Comparison of ENCODE assay signal across 9 cellular contexts in the genomic region with DNA sequence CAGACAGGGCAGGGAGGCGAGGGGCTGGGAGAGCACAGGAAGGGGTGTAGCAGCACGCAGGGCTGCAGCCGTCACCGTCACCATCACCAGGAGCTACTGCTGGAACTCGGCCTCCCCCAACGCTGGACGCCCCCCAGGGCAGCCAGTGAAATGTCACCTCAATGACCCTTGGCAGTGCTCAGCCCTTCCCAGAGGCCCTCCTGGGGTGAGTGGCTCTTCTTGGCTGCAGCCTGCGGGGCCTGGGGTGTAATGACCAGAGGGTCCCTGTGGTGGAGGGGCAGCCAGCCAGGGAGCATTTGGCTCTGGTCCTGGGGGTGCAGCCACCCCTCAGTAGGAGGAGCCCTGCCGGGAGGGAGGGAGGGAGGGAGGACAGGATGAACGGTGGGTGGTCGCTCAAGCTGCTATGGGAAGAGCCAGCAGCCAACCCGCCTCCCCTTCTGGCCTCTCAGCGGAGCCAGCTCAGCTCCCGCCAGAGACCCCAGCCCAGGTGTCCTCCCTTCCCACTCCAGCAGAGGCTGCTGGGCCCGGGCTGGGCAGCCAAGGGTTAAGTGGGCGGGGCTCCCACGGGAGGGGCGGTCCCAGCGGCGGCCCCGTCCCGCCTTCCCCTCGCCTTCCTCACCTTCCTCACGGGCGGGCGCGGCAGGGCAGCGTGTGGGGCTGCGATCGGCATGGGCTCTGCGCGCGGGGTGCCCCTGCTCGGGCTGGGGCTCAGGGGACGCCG. TPM values are rescaled to one million over a fixed set of nuclear protein-coding genes. Genes with fewer than 3 reads are reported as not detected.
DNase-seq lines count a peak whose midpoint lies in the region; ATAC-seq, FAIRE-seq and TF ChIP-seq lines count a peak whose summit lies in the region.
"Had no signal": no experiment of that assay in that cellular context is flagged by ENCODE, and none has a peak within 500 bp of the region (broad histone marks: within the 10 kb centered on the region; RNA-seq: fewer than 3 reads in every experiment).

No MANE protein-coding gene starts in this region.

- POLR2A ChIA-PET in RWPE1 (lab: Yijun Ruan, JAX; ENCODE audit: low non-redundant PET): interaction anchor here (0.6 kb wide), 1 partner anchor 10 kb away, joined by 3 read pairs; no protein-coding TSS in a partner anchor
- POLR2A ChIA-PET in GM12878 (lab: Charles Lee): no interaction called here

- H3K36me3 Mint-ChIP-seq in GM23338 (ENCODE audit: low read depth): no peaks in the 10 kb centered on the region

- TF ChIP-seq POLR2A in GM12878 (IDR thresholded peaks at IDR 0.05; ENCODE audit: low read depth, low read length) (no peak), prostate gland (IDR thresholded peaks at IDR 0.05) (no peak)

- H3K9me3 ChIP-seq in GM12878 (replicated peaks; ENCODE audit: control insufficient read depth, insufficient read depth, low read length): no peaks in the 10 kb centered on the region
- no peaks in the 10 kb centered on the region for H3K9me3 ChIP-seq in prostate gland

- no peak overlapping the region for H3K27ac Mint-ChIP-seq in GM23338

- no peak for FAIRE-seq in GM12878 (lab: Jason Lieb, UNC)

- 28% methylated on average over 29 of the region's 36 CpGs for WGBS in GM12878 (ENCODE audit: insufficient coverage, insufficient replicate concordance, low lambda C conversion rate, missing lambda C conversion rate)
- 38% methylated on average over 6 of the region's 36 CpGs for WGBS in prostate gland

- no peak for TF ChIP-seq RAD21 in GM12878 (IDR thresholded peaks at IDR 0.05; ENCODE audit: insufficient read depth, low read depth, low read length)

- intact Hi-C loops in GM12878 (cut with micrococcal nuclease; ENCODE audit: unreplicated experiment) (no loop called here), prostate gland (cut with DNase I) (no loop called here)

- H3F3A ChIP-seq in GM23338 (replicated peaks; ENCODE audit: low read depth): no peaks in the 10 kb centered on the region

- H4K20me1 ChIP-seq in GM23338 (replicated peaks; ENCODE audit: insufficient read depth) (no peaks in the 10 kb centered on the region), GM12878 (ENCODE audit: control insufficient read depth, insufficient read depth) (no peaks in the 10 kb centered on the region)

- H3K79me2 ChIP-seq in GM23338 (replicated peaks; ENCODE audit: insufficient read depth): no peaks in the 10 kb centered on the region
- no peaks in the 10 kb centered on the region for H3K79me2 ChIP-seq in GM12878 (ENCODE audit: control insufficient read depth, insufficient read depth, low read length)
- H3K79me2 ChIP-seq: hepatocyte had no signal

- H3K27ac ChIP-seq in GM23338 (ENCODE audit: low read depth) (no peak overlapping the region), RWPE1 (peak overlapping the region; percentile 74), GM12878 (ENCODE audit: control insufficient read depth, insufficient read depth) (no peak overlapping the region), prostate gland (no peak overlapping the region)
- H3K27ac ChIP-seq: hepatocyte had no signal

- ATAC-seq in GM23338 (peak; percentile 76), GM12878 (peak; percentile 55), HG02759 (IDR thresholded peaks at IDR 0.05; ENCODE audit: unreplicated experiment) (no peak)

- peak; percentile 75 for DNase-seq in GM23338 (ENCODE audit: low spot score)
- peak; percentile 56 for DNase-seq in RWPE1 (ENCODE audit: low spot score)
- no peak for DNase-seq in GM12878 (ENCODE audit: low read depth, low spot score)
- DNase-seq in stimulated activated CD4-positive, alpha-beta T cell treated with anti-CD3 and anti-CD28 coated beads, Interleukin-12 subunit alpha, Interleukin-12 subunit beta, amount 100 ng/mL, for 4 hours: peak; percentile 36
- DNase-seq in EL: no peak
- no peak for DNase-seq in SW480 (ENCODE audit: low spot score)
- DNase-seq in prostate gland (ENCODE audit: low spot score): no peak

- no TSS peak for BruUV-seq in GM12878 (replicated peaks; lab: Mats Ljungman, UMichigan)

- no peak overlapping the region for H3K9ac ChIP-seq in GM12878 (ENCODE audit: control insufficient read depth, insufficient read depth, low read length)

- H3K9me2 ChIP-seq in GM23338 (ENCODE audit: insufficient read depth): no peaks in the 10 kb centered on the region

- TF ChIP-seq CTCF in GM23338 (conservative IDR thresholded peaks at IDR 0.05; ENCODE audit: low read depth in 2 of 2): no peak
- TF ChIP-seq CTCF in RWPE1 (conservative IDR thresholded peaks at IDR 0.05; ENCODE audit: low read depth): no peak
- TF ChIP-seq CTCF in GM12878 (IDR thresholded peaks at IDR 0.05 in 2 of 3, conservative IDR thresholded peaks at IDR 0.05 in 1 of 3; ENCODE audit: control insufficient read depth in 2 of 3, extremely low read depth in 1 of 3, insufficient read depth in 1 of 3, low read depth in 3 of 3, low read length in 3 of 3): no peak
- no peak for TF ChIP-seq CTCF in prostate gland (IDR thresholded peaks at IDR 0.05)

- H3K36me3 ChIP-seq in GM23338 (ENCODE audit: insufficient read depth) (no peaks in the 10 kb centered on the region), GM12878 (ENCODE audit: control insufficient read depth in 2 of 2, insufficient read depth in 2 of 2, low read length in 1 of 2) (no peaks in the 10 kb centered on the region), prostate gland (no peaks in the 10 kb centered on the region)

- TF ChIP-seq EP300 in GM12878 (IDR thresholded peaks at IDR 0.05; ENCODE audit: borderline replicate concordance in 1 of 2, control insufficient read depth in 1 of 2, low read depth in 2 of 2, low read length in 2 of 2): no peak

- CTCF ChIA-PET in RWPE1 (lab: Yijun Ruan, JAX) (interaction anchor here (0.5 to 1.0 kb wide), 2 partner anchors 36 to 52 kb away, joined by 4 to 5 read pairs; no protein-coding TSS in a partner anchor), GM12878 (lab: Yijun Ruan, JAX) (no interaction called here)

- peaks cover 8% of the 10 kb centered on the region for H3K27me3 Mint-ChIP-seq in GM23338 (ENCODE audit: insufficient read depth, low read depth, poor library complexity)

- SMC1A ChIA-PET in GM12878 (lab: Charles Lee; ENCODE audit: uncharacterized antibody, unreplicated experiment): no interaction called here

- H3K4me3 ChIP-seq in GM23338 (peak overlapping the region; percentile 45; the same call in 1 of the 2 replicates), GM12878 (no peak overlapping the region), prostate gland (no peak overlapping the region)
- H3K4me3 ChIP-seq: hepatocyte had no signal

- H3K27me3 ChIP-seq in GM23338 (ENCODE audit: insufficient read depth) (no peaks in the 10 kb centered on the region), GM12878 (replicated peaks in 1 of 2; ENCODE audit: control insufficient read depth in 2 of 2, insufficient read depth in 2 of 2, low read length in 1 of 2) (no peaks in the 10 kb centered on the region), prostate gland (replicated peaks; ENCODE audit: insufficient read depth) (no peaks in the 10 kb centered on the region)

- H3K4me3 Mint-ChIP-seq in GM23338: no peak overlapping the region

- RAD21 ChIA-PET in GM12878 (lab: Charles Lee; ENCODE audit: unreplicated experiment): no interaction called here

- H3K4me2 ChIP-seq in GM23338 (peak overlapping the region; percentile 67), GM12878 (ENCODE audit: control insufficient read depth, insufficient read depth) (no peak overlapping the region)
- H3K4me2 ChIP-seq: hepatocyte had no signal

- H2AFZ ChIP-seq in GM23338: no peak overlapping the region
- H2AFZ ChIP-seq in GM12878 (ENCODE audit: control insufficient read depth, low read depth, low read length): no peak overlapping the region
- H2AFZ ChIP-seq: hepatocyte had no signal

- H3K4me1 ChIP-seq in GM23338 (ENCODE audit: insufficient read depth): no peaks in the 10 kb centered on the region
- H3K4me1 ChIP-seq in GM12878 (ENCODE audit: control insufficient read depth, insufficient read depth, low read length): no peaks in the 10 kb centered on the region
- peaks cover 6% of the 10 kb centered on the region for H3K4me1 ChIP-seq in prostate gland (replicated peaks)

- no peaks in the 10 kb centered on the region for H3K9me3 Mint-ChIP-seq in GM23338

- in situ Hi-C loops in GM12878 (cut with MboI): no loop called here

- H3K4me1 Mint-ChIP-seq in GM23338: no peaks in the 10 kb centered on the region

RNA-seq across cellular contexts. Expression of gene PLCH2, which starts 9.1 kb away (rescaled TPM):
- 0.08 and 0.31 TPM in 2 replicates for total RNA-seq in GM23338 (2014; rRNA removed; shearing (Covaris generic))
- polyA plus RNA-seq in GM23338 (2016; fragmentation: Nextera tagmentation; extraction: Ambion mirVana): 0.07 TPM in 1 of 2 replicates, not detected in the other
- 3.9 and 7.9 TPM in 2 replicates for total RNA-seq in GM12878 (2013; cell fraction: nucleolus; rRNA removed)
- 0.11 and 0.73 TPM in 2 replicates for total RNA-seq in GM12878 (2014; rRNA removed)
- total RNA-seq in GM12878 (2014; rRNA removed; fragmentation: Illumina TruSeq; extraction: Trizol): 0.04 and 0.05 TPM in 2 replicates
- 0.62 and 0.74 TPM in 2 replicates for total RNA-seq in GM12878 (2021)
- polyA plus RNA-seq in GM12878 (2011; ENCODE audit: low read depth): 0.28 TPM
- 0.24 and 0.30 TPM in 2 replicates for polyA plus RNA-seq in GM12878 (2011; rRNA removed)
- 0.27 and 0.64 TPM in 2 replicates for polyA plus RNA-seq in GM12878 (2011; cell fraction: cytosol; rRNA removed)
- 4.9 and 6.8 TPM in 2 replicates for polyA plus RNA-seq in GM12878 (2011; cell fraction: nucleus; rRNA removed)
- 1.4 and 2.3 TPM in 2 replicates for polyA plus RNA-seq in GM12878 (2012)
- 0.12 TPM in 1 of 2 replicates, not detected in the other for polyA plus RNA-seq in GM12878 (2014; fragmentation: Illumina TruSeq; extraction: Trizol)
- polyA plus RNA-seq in GM12878 (2014; fragmentation: Nextera tagmentation; extraction: Ambion mirVana): not detected
- 0.53 and 1.1 TPM in 2 replicates for polyA plus RNA-seq in GM12878 (2014; rRNA removed)
- polyA plus RNA-seq in GM12878 (2016; fragmentation: Nextera tagmentation; extraction: Ambion mirVana): under 1 TPM in 1 of 2 experiments, not detected in 1; 0.03 TPM
- 0.59 and 0.77 TPM in 2 replicates for polyA minus RNA-seq in GM12878 (2011; rRNA and poly(A)+ RNA removed)
- polyA minus RNA-seq in GM12878 (2011; cell fraction: cytosol; rRNA and poly(A)+ RNA removed): 0.27 TPM in 1 of 2 replicates, not detected in the other
- polyA minus RNA-seq in GM12878 (2011; cell fraction: nucleus; rRNA and poly(A)+ RNA removed): 1.1 and 2.0 TPM in 2 replicates
- 10 to 100 TPM; 29.8 to 41.0 TPM for total RNA-seq in prostate gland

RNA-seq across cellular contexts. Expression of gene PEX10, which starts 54.6 kb away (rescaled TPM):
- total RNA-seq in GM23338 (2014; rRNA removed; shearing (Covaris generic)): 43.3 and 53.9 TPM in 2 replicates
- 15.0 and 15.9 TPM in 2 replicates for polyA plus RNA-seq in GM23338 (2016; fragmentation: Nextera tagmentation; extraction: Ambion mirVana)
- total RNA-seq in GM12878 (2013; cell fraction: nucleolus; rRNA removed): 11.8 and 15.1 TPM in 2 replicates
- total RNA-seq in GM12878 (2014; rRNA removed): 23.7 and 24.9 TPM in 2 replicates
- total RNA-seq in GM12878 (2014; rRNA removed; fragmentation: Illumina TruSeq; extraction: Trizol): 7.4 TPM in 2 replicates
- 16.4 and 16.8 TPM in 2 replicates for total RNA-seq in GM12878 (2021)
- polyA plus RNA-seq in GM12878 (2011; ENCODE audit: low read depth): 4.1 TPM
- polyA plus RNA-seq in GM12878 (2011; rRNA removed): 4.3 and 6.1 TPM in 2 replicates
- 8.3 and 11.2 TPM in 2 replicates for polyA plus RNA-seq in GM12878 (2011; cell fraction: cytosol; rRNA removed)
- 21.3 and 22.1 TPM in 2 replicates for polyA plus RNA-seq in GM12878 (2011; cell fraction: nucleus; rRNA removed)
- polyA plus RNA-seq in GM12878 (2012): 10.0 and 13.2 TPM in 2 replicates
- 3.8 and 5.6 TPM in 2 replicates for polyA plus RNA-seq in GM12878 (2014; fragmentation: Illumina TruSeq; extraction: Trizol)
- under 1 TPM in 1 of 2 experiments, not detected in 1; 0.24 TPM for polyA plus RNA-seq in GM12878 (2014; fragmentation: Nextera tagmentation; extraction: Ambion mirVana)
- polyA plus RNA-seq in GM12878 (2014; rRNA removed): 19.4 and 20.8 TPM in 2 replicates
- 10 to 100 TPM; 18.9 to 19.7 TPM for polyA plus RNA-seq in GM12878 (2016; fragmentation: Nextera tagmentation; extraction: Ambion mirVana)
- 3.0 and 5.2 TPM in 2 replicates for polyA minus RNA-seq in GM12878 (2011; rRNA and poly(A)+ RNA removed)
- 2.9 and 3.4 TPM in 2 replicates for polyA minus RNA-seq in GM12878 (2011; cell fraction: cytosol; rRNA and poly(A)+ RNA removed)
- 3.9 and 5.9 TPM in 2 replicates for polyA minus RNA-seq in GM12878 (2011; cell fraction: nucleus; rRNA and poly(A)+ RNA removed)
- 10 to 100 TPM; 38.3 to 49.9 TPM for total RNA-seq in prostate gland

RNA-seq across cellular contexts. Expression of gene PANK4, which starts 59.4 kb away (rescaled TPM):
- total RNA-seq in GM23338 (2014; rRNA removed; shearing (Covaris generic)): 31.2 and 43.7 TPM in 2 replicates
- polyA plus RNA-seq in GM23338 (2016; fragmentation: Nextera tagmentation; extraction: Ambion mirVana) (25.4 and 25.8 TPM in 2 replicates), GM12878 (2011; rRNA removed) (12.4 and 27.0 TPM in 2 replicates), GM12878 (2014; fragmentation: Illumina TruSeq; extraction: Trizol) (11.1 and 15.0 TPM in 2 replicates), GM12878 (2014; fragmentation: Nextera tagmentation; extraction: Ambion mirVana) (1 to 10 TPM in 1 of 2 experiments, under 1 TPM in 1; 0.35 to 1.5 TPM), GM12878 (2014; rRNA removed) (25.0 and 27.2 TPM in 2 replicates), GM12878 (2016; fragmentation: Nextera tagmentation; extraction: Ambion mirVana) (10 to 100 TPM; 18.2 to 19.0 TPM)
- 85.4 and 117 TPM in 2 replicates for total RNA-seq in GM12878 (2013; cell fraction: nucleolus; rRNA removed)
- total RNA-seq in GM12878 (2014; rRNA removed) (24.1 and 24.9 TPM in 2 replicates), GM12878 (2014; rRNA removed; fragmentation: Illumina TruSeq; extraction: Trizol) (10.4 and 10.6 TPM in 2 replicates), GM12878 (2021) (25.8 and 38.0 TPM in 2 replicates), prostate gland (10 to 100 TPM; 27.0 to 69.5 TPM)
- 7.1 TPM for polyA plus RNA-seq in GM12878 (2011; ENCODE audit: low read depth)
- polyA plus RNA-seq in GM12878 (2011; cell fraction: cytosol; rRNA removed): 15.9 and 23.0 TPM in 2 replicates
- 158 and 199 TPM in 2 replicates for polyA plus RNA-seq in GM12878 (2011; cell fraction: nucleus; rRNA removed)
- 18.2 and 18.5 TPM in 2 replicates for polyA plus RNA-seq in GM12878 (2012)
- 14.9 and 26.2 TPM in 2 replicates for polyA minus RNA-seq in GM12878 (2011; rRNA and poly(A)+ RNA removed)
- 13.2 and 15.7 TPM in 2 replicates for polyA minus RNA-seq in GM12878 (2011; cell fraction: cytosol; rRNA and poly(A)+ RNA removed)
- 55.4 and 89.3 TPM in 2 replicates for polyA minus RNA-seq in GM12878 (2011; cell fraction: nucleus; rRNA and poly(A)+ RNA removed)

Comparison
In these comparisons a context has a peak if more than half of its experiments do, and no peak if none do; other contexts are left out.
1. DNase-seq: peak in GM23338 (single experiment), RWPE1 (single experiment) and stimulated activated CD4-positive, alpha-beta T cell treated with anti-CD3 and anti-CD28 coated beads, Interleukin-12 subunit alpha, Interleukin-12 subunit beta, amount 100 ng/mL, for 4 hours (single experiment); none in GM12878 (single experiment), EL (single experiment), SW480 (single experiment) and prostate gland (single experiment).